ENCODE assay signal across 21 cellular contexts in the genomic region with DNA sequence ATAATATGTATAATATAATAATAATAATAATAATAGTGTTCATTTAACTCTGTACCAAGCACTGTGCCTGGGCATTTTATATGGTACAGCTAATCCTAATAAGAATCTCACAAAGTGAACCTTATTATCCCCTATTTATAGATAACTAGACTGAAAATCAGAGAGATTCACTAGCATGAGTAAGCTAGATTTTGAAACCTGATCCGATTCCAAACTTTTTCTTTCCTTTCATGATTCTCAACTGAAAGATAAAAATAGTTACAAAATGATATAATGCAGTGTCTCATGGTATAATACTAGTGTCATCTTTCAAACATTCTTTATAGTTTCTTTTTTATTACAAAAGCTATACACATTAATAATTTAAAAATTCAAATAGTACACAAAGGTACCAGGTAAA. TPM values are rescaled to one million over a fixed set of nuclear protein-coding genes. Genes with fewer than 3 reads are reported as not detected.
DNase-seq lines count a peak whose midpoint lies in the region; TF ChIP-seq lines count a peak whose summit lies in the region.
"Had no signal": no experiment of that assay in that cellular context is flagged by ENCODE, and none has a peak within 500 bp of the region (broad histone marks: within the 10 kb centered on the region; RNA-seq: fewer than 3 reads in every experiment).

No MANE protein-coding gene starts in this region.

- H3K4me3 ChIP-seq in astrocyte of the spinal cord (ENCODE audit: low read depth, low read length): no peak overlapping the region
- H3K4me3 ChIP-seq in fibroblast of the aortic adventitia (ENCODE audit: low read depth, low read length): no peak overlapping the region
- H3K4me3 ChIP-seq: A549 had no signal

- TF ChIP-seq CTCF in astrocyte of the spinal cord (IDR thresholded peaks at IDR 0.05; ENCODE audit: low read depth, low read length) (no peak), fibroblast of the aortic adventitia (IDR thresholded peaks at IDR 0.05; ENCODE audit: insufficient read depth, low read length) (no peak)

- in situ Hi-C loops in astrocyte of the spinal cord (cut with HindIII; ENCODE audit: low sequenced_read_pairs): no loop called here
- in situ Hi-C loops in G401 (cut with HindIII; ENCODE audit: low sequenced_read_pairs): no loop called here

- DNase-seq in HCEC 1CT (peak; percentile 17), astrocyte of the spinal cord (ENCODE audit: low read depth, low spot score) (peak; percentile 8), fibroblast of the aortic adventitia (ENCODE audit: low read depth) (peak; percentile 27), stromal cell of bone marrow (ENCODE audit: low read depth) (peak; percentile 16), G401 (ENCODE audit: low spot score) (no peak), NCI-H345 treated with DMSO at 0.1 percent for 48 hours (lab: John Stamatoyannopoulos, UW; ENCODE audit: unreplicated experiment) (no peak), NCI-H2227 (lab: John Stamatoyannopoulos, UW; ENCODE audit: unreplicated experiment) (no peak)
- DNase-seq: CD4-positive, alpha-beta T cell; DMS153; EL; Kasumi-1; MM.1S; NCI-H1092; NCI-H146; NCI-H2081; NCI-H510A; NCI-H748 treated with DMSO at 0.1 percent for 48 hours; SHP77 treated with DMSO at 0.1 percent for 48 hours; SK-N-SH had no signal

RNA-seq across cellular contexts. Expression of a gene that starts 55.9 kb away (rescaled TPM):
- total RNA-seq in fibroblast of the aortic adventitia (ENCODE audit: low replicate concordance): 0.82 and 12.6 TPM in 2 replicates
- 0.43 TPM in 1 of 2 replicates, not detected in the other for total RNA-seq in G401 (2014; rRNA removed; shearing (Covaris generic))
- total RNA-seq: CD4-positive, alpha-beta T cell; OCI-LY7 had no signal

RNA-seq across cellular contexts. Expression of a gene that starts 58.9 kb away (rescaled TPM):
- total RNA-seq in fibroblast of the aortic adventitia (ENCODE audit: low replicate concordance): 7.5 and 18.8 TPM in 2 replicates
- total RNA-seq in G401 (2014; rRNA removed; shearing (Covaris generic)): 0.06 and 0.34 TPM in 2 replicates

Comparison
In these comparisons a context has a peak if more than half of its experiments do, and no peak if none do; other contexts are left out.
1. DNase-seq: peak in HCEC 1CT (single experiment), astrocyte of the spinal cord (single experiment), fibroblast of the aortic adventitia (single experiment) and stromal cell of bone marrow (single experiment); none in G401 (single experiment), NCI-H345 treated with DMSO at 0.1 percent for 48 hours (single experiment) and NCI-H2227 (single experiment).